In the genomic region with DNA sequence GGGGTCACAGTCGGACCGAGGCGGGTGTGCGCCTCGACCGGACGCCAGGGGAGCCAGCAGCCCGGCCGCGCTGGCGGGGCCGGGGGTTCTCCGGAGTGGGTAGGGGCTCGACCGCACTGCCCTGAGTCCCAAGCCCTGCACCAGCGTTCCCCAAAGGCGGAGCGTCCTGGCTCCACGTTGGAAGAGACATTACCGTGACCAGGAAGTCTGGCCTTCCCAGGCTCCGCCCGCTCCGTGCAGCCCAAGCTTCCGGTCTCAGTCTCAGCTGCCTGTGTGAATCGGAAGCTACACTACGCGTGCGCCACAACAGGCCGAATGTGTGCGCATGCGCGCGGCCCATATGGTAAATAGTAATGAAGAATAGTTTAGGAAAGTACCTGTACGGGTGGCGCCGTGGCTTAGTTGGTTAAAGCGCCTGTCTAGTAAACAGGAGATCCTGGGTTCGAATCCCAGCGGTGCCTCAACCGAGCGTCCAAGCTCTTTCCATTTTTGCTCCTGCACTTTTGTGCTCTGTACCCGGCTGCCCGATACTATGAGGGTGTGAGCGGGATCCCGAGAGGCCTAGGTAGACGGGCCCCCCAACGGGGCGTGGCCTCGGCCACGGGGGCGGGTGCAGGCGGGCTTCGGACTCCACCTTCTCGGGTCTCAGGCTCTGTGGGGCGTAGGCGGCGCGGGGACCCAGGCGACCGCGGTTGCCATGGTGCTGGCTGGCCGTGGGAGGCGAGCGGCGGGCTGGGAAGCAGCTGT, we compare ENCODE assay signal across 8 cellular contexts. TPM values are rescaled to one million over a fixed set of nuclear protein-coding genes. Genes with fewer than 3 reads are reported as not detected.
DNase-seq lines count a peak whose midpoint lies in the region; ATAC-seq, FAIRE-seq and TF ChIP-seq lines count a peak whose summit lies in the region.

No MANE protein-coding gene starts in this region.

- 0% methylated on average over 65 of the region's 65 CpGs for WGBS in psoas muscle, 3 donors

- H3K4me3 ChIP-seq in right atrium auricular region (peak overlapping the region; percentile 79 to 98), psoas muscle (peak overlapping the region; percentile 90), uterus (peak overlapping the region; percentile 71 to 95)

- TF ChIP-seq CTCF in right atrium auricular region (IDR thresholded peaks at IDR 0.05) (no peak), psoas muscle (IDR thresholded peaks at IDR 0.05) (peak; percentile 40), uterus (IDR thresholded peaks at IDR 0.05) (peak in 3 of 4 experiments; percentile 26 to 36 (median 35))

- peak; percentile 85 for ATAC-seq in HG02852 (IDR thresholded peaks at IDR 0.05; ENCODE audit: unreplicated experiment)
- peak; percentile 92 to 95 (median 92) for ATAC-seq in psoas muscle

- FAIRE-seq in GM12892 (lab: Jason Lieb, UNC), result peak; percentile 97

- TF ChIP-seq POLR2A in GM12892 (IDR thresholded peaks at IDR 0.05; ENCODE audit: low read depth, low read length), result peak; percentile 98
- peak; percentile 62 to 75 for TF ChIP-seq POLR2A in uterus (IDR thresholded peaks at IDR 0.05)

- peak overlapping the region; percentile 74 for H3K27ac ChIP-seq in angular gyrus (ENCODE audit: low read depth, low read length)
- peak overlapping the region; percentile 89 to 94 for H3K27ac ChIP-seq in right atrium auricular region
- peak overlapping the region; percentile 97 for H3K27ac ChIP-seq in psoas muscle
- H3K27ac ChIP-seq in uterus, result peak overlapping the region; percentile 87 to 88

- intact Hi-C loops in psoas muscle (cut with DNase I), result no loop called here
- intact Hi-C loops in uterus (cut with DNase I; ENCODE audit: low total_unique reads), result no loop called here

- H3K4me1 ChIP-seq in right atrium auricular region, result peaks cover 0 to 22% of the 10 kb centered on the region in 2 donors
- H3K4me1 ChIP-seq in psoas muscle, result peaks cover 15% of the 10 kb centered on the region
- H3K4me1 ChIP-seq in uterus, result peaks cover 0 to 17% of the 10 kb centered on the region in 2 donors

- DNase-seq in GM12892 (ENCODE audit: insufficient read length), result peak; percentile 96
- peak; percentile 100 for DNase-seq in NCI-H146 (lab: John Stamatoyannopoulos, UW)
- peak; percentile 86 to 96 (median 88) for DNase-seq in T-helper 1 cell
- DNase-seq in right atrium auricular region (ENCODE audit: low spot score), result peak; percentile 99
- peak; percentile 95 to 97 for DNase-seq in psoas muscle
- peak; percentile 98 to 99 for DNase-seq in uterus

- H3K27me3 ChIP-seq in right atrium auricular region (no peaks in the 10 kb centered on the region), psoas muscle (ENCODE audit: insufficient read depth in 3 of 3, low read length in 2 of 3) (no peaks in the 10 kb centered on the region), uterus (no peaks in the 10 kb centered on the region)

- H3K36me3 ChIP-seq in right atrium auricular region (no peaks in the 10 kb centered on the region), psoas muscle (ENCODE audit: insufficient read depth in 1 of 2, low read depth in 1 of 2) (no peaks in the 10 kb centered on the region), uterus (no peaks in the 10 kb centered on the region)

- H3K9me3 ChIP-seq in right atrium auricular region (no peaks in the 10 kb centered on the region), psoas muscle (no peaks in the 10 kb centered on the region), uterus (no peaks in the 10 kb centered on the region)

RNA-seq across cellular contexts. Expression of a gene that starts 17.3 kb away (rescaled TPM):
- not detected for polyA plus RNA-seq in GM12892 (2012; ENCODE audit: missing spikeins)
- total RNA-seq in right atrium auricular region (10 to 100 TPM; 16.3 to 22.2 TPM), psoas muscle (10 to 100 TPM; 16.1 to 23.9 (median 19.6) TPM), uterus (10 to 100 TPM in 3 of 4 donors, 1 to 10 TPM in 1; 5.9 to 26.9 (median 23.3) TPM)
- 10 to 100 TPM; 10.7 to 25.1 (median 15.9) TPM for polyA plus RNA-seq in psoas muscle

RNA-seq across cellular contexts. Expression of a gene that starts 44.9 kb away (rescaled TPM):
- 0.53 TPM for polyA plus RNA-seq in GM12892 (2012; ENCODE audit: missing spikeins)
- total RNA-seq in right atrium auricular region, result not detected
- total RNA-seq in psoas muscle, result not detected
- polyA plus RNA-seq in psoas muscle, result under 1 TPM in 1 of 3 donors, not detected in 2; 0.06 TPM
- total RNA-seq in uterus, result not detected

RNA-seq across cellular contexts. Expression of a gene that starts 48.8 kb away (rescaled TPM):
- not detected for polyA plus RNA-seq in GM12892 (2012; ENCODE audit: missing spikeins)
- total RNA-seq in right atrium auricular region (under 1 TPM in 1 of 2 donors, not detected in 1; 0.79 TPM), psoas muscle (under 1 TPM in 1 of 4 donors, not detected in 3; 0.13 TPM), uterus (not detected)
- polyA plus RNA-seq in psoas muscle, result under 1 TPM; 0.03 to 0.43 (median 0.15) TPM

Comparison
In these comparisons a context has a peak if more than half of its experiments do, and no peak if none do; other contexts are left out.
1. Peak in every context shown above with its lines: DNase-seq, ATAC-seq, H3K4me3 ChIP-seq and H3K27ac ChIP-seq.
2. CTCF ChIP-seq: peak in psoas muscle (single experiment) and uterus (3 of 4); none in right atrium auricular region (0 of 2).